Comparison of ENCODE assay signal across 20 cellular contexts in the genomic region with DNA sequence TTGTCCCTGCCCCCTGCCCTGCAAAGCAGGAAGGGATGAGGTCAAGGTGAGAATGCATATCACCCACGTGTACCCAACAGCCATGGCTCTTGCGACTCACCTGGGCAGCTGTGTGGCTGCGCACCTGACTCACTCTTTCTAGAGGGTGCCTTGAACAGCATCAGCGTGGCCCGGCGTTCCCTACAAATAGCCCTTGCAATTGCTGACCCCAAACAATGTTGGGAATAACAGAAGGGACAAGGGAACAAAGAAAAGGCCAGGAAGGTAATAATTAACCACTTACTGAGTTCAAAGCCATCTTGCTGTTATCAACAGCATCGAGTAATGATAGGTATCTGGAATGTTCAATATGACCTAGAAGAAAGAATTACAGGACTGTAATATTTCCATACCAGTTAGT. TPM values are rescaled to one million over a fixed set of nuclear protein-coding genes. Genes with fewer than 3 reads are reported as not detected.
DNase-seq lines count a peak whose midpoint lies in the region; ATAC-seq and TF ChIP-seq lines count a peak whose summit lies in the region.
"Had no signal": no experiment of that assay in that cellular context is flagged by ENCODE, and none has a peak within 500 bp of the region (broad histone marks: within the 10 kb centered on the region; RNA-seq: fewer than 3 reads in every experiment).

No MANE protein-coding gene starts in this region.

- H3K27me3 ChIP-seq in neuronal stem cell (ENCODE audit: control insufficient read depth in 3 of 3, insufficient read depth in 3 of 3, low read depth in 1 of 3, low read length in 3 of 3) = peaks cover 0 to 8% (median 0%) of the 10 kb centered on the region in 3 experiments
- H3K27me3 ChIP-seq: BLaER1 treated with 17β-estradiol and CSF1 and Interleukin-3, amounts not matched to agents 10 nM and 100 nM had no signal

- H3K14ac ChIP-seq in neuronal stem cell (ENCODE audit: low read length) = peak overlapping the region; percentile 49

- no peak overlapping the region for H3K23ac ChIP-seq in neuronal stem cell (ENCODE audit: low read depth, low read length, poor library complexity)

- no peak overlapping the region for H2BK120ac ChIP-seq in neuronal stem cell (ENCODE audit: low read depth, low read length)

- H3K27ac ChIP-seq in VCaP (peak overlapping the region; percentile 100), neuronal stem cell (replicated peaks; ENCODE audit: low read length) (no peak overlapping the region)
- H3K27ac ChIP-seq: BLaER1 treated with 17β-estradiol and CSF1 and Interleukin-3, amounts not matched to agents 10 nM and 100 nM had no signal

- no peak overlapping the region for H3K18ac ChIP-seq in neuronal stem cell (ENCODE audit: low read length)

- H2BK15ac ChIP-seq in neuronal stem cell (ENCODE audit: low read length) = no peak overlapping the region

- no peak overlapping the region for H4K8ac ChIP-seq in neuronal stem cell (ENCODE audit: low read depth, low read length)

- DNase-seq in islet precursor cell (peak; percentile 52), neuronal stem cell (ENCODE audit: low spot score) (no peak), hippocampal formation (lab: John Stamatoyannopoulos, UW) (no peak), amniotic stem cell (lab: John Stamatoyannopoulos, UW) (no peak), natural killer cell (no peak), inferior parietal cortex (ENCODE audit: extremely low spot score) (no peak)
- DNase-seq: ACHN; CD8-positive, alpha-beta memory T cell; Karpas-422; NCI-H1694; NCI-H2081; NCI-H2171; NCI-H345; NCI-H524; NCI-H82; SIG-M5 had no signal

- TF ChIP-seq CTCF in VCaP (conservative IDR thresholded peaks at IDR 0.05) (no peak), natural killer cell (IDR thresholded peaks at IDR 0.05) (no peak)

- no peaks in the 10 kb centered on the region for H3K9me3 ChIP-seq in neuronal stem cell (replicated peaks in 1 of 2; ENCODE audit: control insufficient read depth in 2 of 2, insufficient read depth in 1 of 2, low read depth in 1 of 2, low read length in 2 of 2)
- H3K9me3 ChIP-seq: BLaER1 treated with 17β-estradiol and CSF1 and Interleukin-3, amounts not matched to agents 10 nM and 100 nM had no signal

- H3K4me3 ChIP-seq in neuronal stem cell (ENCODE audit: low read length in 2 of 2) = no peak overlapping the region
- H3K4me3 ChIP-seq: BLaER1 treated with 17β-estradiol and CSF1 and Interleukin-3, amounts not matched to agents 10 nM and 100 nM had no signal

- no peak overlapping the region for H3K27ac Mint-ChIP-seq in natural killer cell
- H3K27ac Mint-ChIP-seq: CD8-positive, alpha-beta memory T cell had no signal

- no peak overlapping the region for H2AFZ ChIP-seq in neuronal stem cell (ENCODE audit: low read length)

- no peaks in the 10 kb centered on the region for H3K4me1 ChIP-seq in neuronal stem cell (ENCODE audit: control insufficient read depth in 2 of 2, insufficient read depth in 1 of 2, low read depth in 1 of 2, low read length in 2 of 2)
- H3K4me1 ChIP-seq: BLaER1 treated with 17β-estradiol and CSF1 and Interleukin-3, amounts not matched to agents 10 nM and 100 nM had no signal

- no peak overlapping the region for H4K91ac ChIP-seq in neuronal stem cell (ENCODE audit: low read depth, low read length, poor library complexity)

- H3K36me3 ChIP-seq in neuronal stem cell (replicated peaks in 1 of 2; ENCODE audit: control insufficient read depth in 2 of 2, insufficient read depth in 2 of 2, low read length in 2 of 2) = no peaks in the 10 kb centered on the region
- H3K36me3 ChIP-seq: BLaER1 treated with 17β-estradiol and CSF1 and Interleukin-3, amounts not matched to agents 10 nM and 100 nM had no signal

- WGBS in neuronal stem cell (ENCODE audit: extremely low coverage in 2 of 2, insufficient read length in 2 of 2, insufficient replicate concordance in 1 of 2), 2 donors = no CpG with 5 or more reads among the region's 7 CpGs

- H2BK5ac ChIP-seq in neuronal stem cell (ENCODE audit: low read length) = no peak overlapping the region

- no peak overlapping the region for H3K4me2 ChIP-seq in neuronal stem cell (ENCODE audit: insufficient read depth, low read length, poor library complexity, severe bottlenecking)
- H3K4me2 ChIP-seq: BLaER1 treated with 17β-estradiol and CSF1 and Interleukin-3, amounts not matched to agents 10 nM and 100 nM had no signal

- H2BK12ac ChIP-seq in neuronal stem cell (ENCODE audit: low read length) = no peak overlapping the region

- intact Hi-C loops in natural killer cell (cut with micrococcal nuclease) = no loop called here

- H3K4me3 Mint-ChIP-seq in natural killer cell = no peak overlapping the region
- H3K4me3 Mint-ChIP-seq: CD8-positive, alpha-beta memory T cell had no signal

- no peak overlapping the region for H2AK5ac ChIP-seq in neuronal stem cell (ENCODE audit: low read depth, low read length)

- ATAC-seq in natural killer cell = no peak
- ATAC-seq: Panc1 had no signal

- H3K9me3 Mint-ChIP-seq in natural killer cell = no peaks in the 10 kb centered on the region
- H3K9me3 Mint-ChIP-seq: CD8-positive, alpha-beta memory T cell had no signal

- H3K27me3 Mint-ChIP-seq in natural killer cell (ENCODE audit: low read depth in 2 of 2) = peaks cover 20 to 23% of the 10 kb centered on the region in 2 donors

- no peak overlapping the region for H3K4ac ChIP-seq in neuronal stem cell (ENCODE audit: low read length)

- H3K36me3 Mint-ChIP-seq in natural killer cell = no peaks in the 10 kb centered on the region
- H3K36me3 Mint-ChIP-seq: CD8-positive, alpha-beta memory T cell had no signal

- H3K9ac ChIP-seq in neuronal stem cell (ENCODE audit: low read depth, low read length, poor library complexity) = no peak overlapping the region
- H3K9ac ChIP-seq: BLaER1 treated with 17β-estradiol and CSF1 and Interleukin-3, amounts not matched to agents 10 nM and 100 nM had no signal

- no peaks in the 10 kb centered on the region for H3K4me1 Mint-ChIP-seq in natural killer cell
- H3K4me1 Mint-ChIP-seq: CD8-positive, alpha-beta memory T cell had no signal

- no peaks in the 10 kb centered on the region for H3K79me1 ChIP-seq in neuronal stem cell (ENCODE audit: low read depth, low read length)

RNA-seq across cellular contexts. Expression of a gene that starts 10.1 kb away (rescaled TPM):
- polyA plus RNA-seq in neuronal stem cell (2013, experiment 1 of 2) = 0.07 TPM
- polyA plus RNA-seq in neuronal stem cell (2013, experiment 2 of 2) = 0.07 TPM
- not detected for total RNA-seq in natural killer cell
- total RNA-seq: CD8-positive, alpha-beta memory T cell; MCF 10A had no signal
- polyA plus RNA-seq: CD8-positive, alpha-beta memory T cell had no signal
